ENCODE assay signal across 1 cellular context in genomic region chr17:28701987-28702751, GRCh38.
TF ChIP-seq lines count a peak whose summit lies in the region.

No MANE protein-coding gene starts in this region.

TF ChIP-seq in H1, 55 proteins besides CTCF, POLR2A, EP300 and RAD21 (continued from another document):
- TF ChIP-seq ATF3 (IDR thresholded peaks at IDR 0.05; ENCODE audit: insufficient read depth, low read depth, low read length): no peak
